1 cellular context compared by ENCODE assay signal in the genomic region with DNA sequence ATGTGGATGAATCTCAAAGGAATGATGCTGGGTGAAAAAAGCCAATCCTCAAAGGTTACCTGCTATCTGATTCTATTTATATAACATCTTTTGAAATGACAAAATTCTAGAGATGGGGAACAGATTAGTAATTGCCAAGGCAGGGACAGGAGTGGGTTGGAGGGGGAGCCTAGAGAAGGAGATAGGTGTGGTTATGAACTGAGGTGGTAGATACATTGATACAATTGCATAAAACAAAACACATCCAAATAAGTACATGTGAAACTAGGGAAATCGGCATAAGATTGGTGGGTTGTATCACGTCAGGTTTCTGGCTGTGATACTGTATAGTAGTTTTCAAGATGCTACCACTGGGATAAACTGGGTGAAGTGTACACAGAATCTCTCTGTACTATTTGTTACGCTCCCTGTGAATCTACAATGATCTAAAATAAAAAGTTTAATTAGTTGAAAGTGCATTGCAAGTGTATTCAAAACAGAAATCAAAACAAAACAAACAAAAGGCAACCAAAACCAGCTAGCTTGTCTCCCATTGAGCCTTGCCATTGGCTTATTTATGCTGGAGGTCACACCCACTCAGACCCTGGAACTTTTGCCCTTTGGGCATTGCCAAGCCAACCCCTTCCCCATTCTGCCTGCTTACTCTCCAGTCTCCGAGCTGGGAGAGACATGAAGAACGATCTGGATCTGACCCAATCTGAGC.
TF ChIP-seq lines count a peak whose summit lies in the region.

No MANE protein-coding gene starts in this region.

TF ChIP-seq in SK-N-SH, 30 proteins besides CTCF, POLR2A, EP300 and RAD21:
- TF ChIP-seq, protein P1, sequence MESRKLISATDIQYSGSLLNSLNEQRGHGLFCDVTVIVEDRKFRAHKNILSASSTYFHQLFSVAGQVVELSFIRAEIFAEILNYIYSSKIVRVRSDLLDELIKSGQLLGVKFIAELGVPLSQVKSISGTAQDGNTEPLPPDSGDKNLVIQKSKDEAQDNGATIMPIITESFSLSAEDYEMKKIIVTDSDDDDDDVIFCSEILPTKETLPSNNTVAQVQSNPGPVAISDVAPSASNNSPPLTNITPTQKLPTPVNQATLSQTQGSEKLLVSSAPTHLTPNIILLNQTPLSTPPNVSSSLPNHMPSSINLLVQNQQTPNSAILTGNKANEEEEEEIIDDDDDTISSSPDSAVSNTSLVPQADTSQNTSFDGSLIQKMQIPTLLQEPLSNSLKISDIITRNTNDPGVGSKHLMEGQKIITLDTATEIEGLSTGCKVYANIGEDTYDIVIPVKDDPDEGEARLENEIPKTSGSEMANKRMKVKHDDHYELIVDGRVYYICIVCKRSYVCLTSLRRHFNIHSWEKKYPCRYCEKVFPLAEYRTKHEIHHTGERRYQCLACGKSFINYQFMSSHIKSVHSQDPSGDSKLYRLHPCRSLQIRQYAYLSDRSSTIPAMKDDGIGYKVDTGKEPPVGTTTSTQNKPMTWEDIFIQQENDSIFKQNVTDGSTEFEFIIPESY (IDR thresholded peaks at IDR 0.05; ENCODE audit: borderline replicate concordance, low read depth): no peak
- no peak for TF ChIP-seq CHD2 (IDR thresholded peaks at IDR 0.05; ENCODE audit: low read length, partially characterized antibody)
- no peak for TF ChIP-seq RFX5 (IDR thresholded peaks at IDR 0.05; ENCODE audit: low read length)
- TF ChIP-seq ELF1 (IDR thresholded peaks at IDR 0.05): no peak
- TF ChIP-seq RXRA (IDR thresholded peaks at IDR 0.05; ENCODE audit: borderline replicate concordance, low read depth): no peak
- no peak for TF ChIP-seq TAF1 (IDR thresholded peaks at IDR 0.05; ENCODE audit: borderline replicate concordance, low read depth, low read length)
- no peak for TF ChIP-seq GATA2 (CRISPR knock-in tag; IDR thresholded peaks at IDR 0.05)
- TF ChIP-seq, protein P2, sequence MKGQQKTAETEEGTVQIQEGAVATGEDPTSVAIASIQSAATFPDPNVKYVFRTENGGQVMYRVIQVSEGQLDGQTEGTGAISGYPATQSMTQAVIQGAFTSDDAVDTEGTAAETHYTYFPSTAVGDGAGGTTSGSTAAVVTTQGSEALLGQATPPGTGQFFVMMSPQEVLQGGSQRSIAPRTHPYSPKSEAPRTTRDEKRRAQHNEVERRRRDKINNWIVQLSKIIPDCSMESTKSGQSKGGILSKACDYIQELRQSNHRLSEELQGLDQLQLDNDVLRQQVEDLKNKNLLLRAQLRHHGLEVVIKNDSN (IDR thresholded peaks at IDR 0.05; ENCODE audit: borderline replicate concordance, low read depth): no peak
- TF ChIP-seq, protein P3, sequence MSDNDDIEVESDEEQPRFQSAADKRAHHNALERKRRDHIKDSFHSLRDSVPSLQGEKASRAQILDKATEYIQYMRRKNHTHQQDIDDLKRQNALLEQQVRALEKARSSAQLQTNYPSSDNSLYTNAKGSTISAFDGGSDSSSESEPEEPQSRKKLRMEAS (IDR thresholded peaks at IDR 0.05; ENCODE audit: low read depth): no peak
- TF ChIP-seq, protein P4, sequence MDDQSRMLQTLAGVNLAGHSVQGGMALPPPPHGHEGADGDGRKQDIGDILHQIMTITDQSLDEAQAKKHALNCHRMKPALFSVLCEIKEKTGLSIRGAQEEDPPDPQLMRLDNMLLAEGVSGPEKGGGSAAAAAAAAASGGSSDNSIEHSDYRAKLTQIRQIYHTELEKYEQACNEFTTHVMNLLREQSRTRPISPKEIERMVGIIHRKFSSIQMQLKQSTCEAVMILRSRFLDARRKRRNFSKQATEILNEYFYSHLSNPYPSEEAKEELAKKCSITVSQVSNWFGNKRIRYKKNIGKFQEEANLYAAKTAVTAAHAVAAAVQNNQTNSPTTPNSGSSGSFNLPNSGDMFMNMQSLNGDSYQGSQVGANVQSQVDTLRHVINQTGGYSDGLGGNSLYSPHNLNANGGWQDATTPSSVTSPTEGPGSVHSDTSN (IDR thresholded peaks at IDR 0.05): no peak
- no peak for TF ChIP-seq RCOR1 (IDR thresholded peaks at IDR 0.05; ENCODE audit: low read length)
- TF ChIP-seq NFIC (IDR thresholded peaks at IDR 0.05; ENCODE audit: borderline replicate concordance): no peak
- TF ChIP-seq MEF2A (IDR thresholded peaks at IDR 0.05; ENCODE audit: borderline replicate concordance, low read depth): no peak
- TF ChIP-seq NRF1 (IDR thresholded peaks at IDR 0.05; ENCODE audit: low read depth, low read length): no peak
- no peak for TF ChIP-seq SIN3A (IDR thresholded peaks at IDR 0.05; ENCODE audit: borderline replicate concordance, low read depth, low read length)
